In the genomic region with DNA sequence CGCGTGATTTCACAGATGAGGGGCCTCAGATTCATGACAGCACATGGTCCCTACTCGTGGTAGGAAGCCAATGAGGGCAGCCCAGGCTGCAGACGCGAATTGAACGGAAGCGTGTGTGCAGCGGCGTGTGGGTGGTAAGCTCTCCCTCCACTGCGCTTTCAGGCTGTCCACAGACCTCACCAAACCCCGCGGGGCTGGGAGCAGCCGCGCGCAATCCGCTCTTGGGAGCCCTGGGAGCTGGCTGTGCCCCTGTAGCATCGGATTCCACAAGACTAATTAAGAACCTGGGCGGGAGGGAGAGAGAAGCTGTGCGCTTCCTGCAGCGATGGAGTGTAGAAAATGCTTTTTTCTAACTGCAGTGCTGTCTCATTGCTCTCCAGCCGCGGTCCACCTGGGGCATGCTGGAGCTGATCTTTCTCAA, we compare ENCODE assay signal across 2 cellular contexts.
TF ChIP-seq lines count a peak whose summit lies in the region.

No MANE protein-coding gene starts in this region.

TF ChIP-seq in liver, 16 proteins besides CTCF, POLR2A, EP300 and RAD21 (continued from another document):
- TF ChIP-seq HNF4G (IDR thresholded peaks at IDR 0.05) (no peak), FOXA2 (IDR thresholded peaks at IDR 0.05) (no peak)
- TF ChIP-seq, protein P1, sequence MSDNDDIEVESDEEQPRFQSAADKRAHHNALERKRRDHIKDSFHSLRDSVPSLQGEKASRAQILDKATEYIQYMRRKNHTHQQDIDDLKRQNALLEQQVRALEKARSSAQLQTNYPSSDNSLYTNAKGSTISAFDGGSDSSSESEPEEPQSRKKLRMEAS (IDR thresholded peaks at IDR 0.05) = no peak

TF ChIP-seq in HepG2, 621 proteins besides CTCF, POLR2A, EP300 and RAD21 (continued from another document):
- no peak for TF ChIP-seq ZNF598 (CRISPR knock-in tag; IDR thresholded peaks at IDR 0.05; ENCODE audit: borderline replicate concordance)
- no peak for TF ChIP-seq ZNF780A (CRISPR knock-in tag; IDR thresholded peaks at IDR 0.05)
- no peak for TF ChIP-seq ZNF841 (CRISPR knock-in tag; IDR thresholded peaks at IDR 0.05; ENCODE audit: borderline replicate concordance)
- no peak for TF ChIP-seq RORA (CRISPR knock-in tag; IDR thresholded peaks at IDR 0.05)
- no peak for TF ChIP-seq HMGA1 (CRISPR knock-in tag; conservative IDR thresholded peaks at IDR 0.05)
- TF ChIP-seq, protein P2, sequence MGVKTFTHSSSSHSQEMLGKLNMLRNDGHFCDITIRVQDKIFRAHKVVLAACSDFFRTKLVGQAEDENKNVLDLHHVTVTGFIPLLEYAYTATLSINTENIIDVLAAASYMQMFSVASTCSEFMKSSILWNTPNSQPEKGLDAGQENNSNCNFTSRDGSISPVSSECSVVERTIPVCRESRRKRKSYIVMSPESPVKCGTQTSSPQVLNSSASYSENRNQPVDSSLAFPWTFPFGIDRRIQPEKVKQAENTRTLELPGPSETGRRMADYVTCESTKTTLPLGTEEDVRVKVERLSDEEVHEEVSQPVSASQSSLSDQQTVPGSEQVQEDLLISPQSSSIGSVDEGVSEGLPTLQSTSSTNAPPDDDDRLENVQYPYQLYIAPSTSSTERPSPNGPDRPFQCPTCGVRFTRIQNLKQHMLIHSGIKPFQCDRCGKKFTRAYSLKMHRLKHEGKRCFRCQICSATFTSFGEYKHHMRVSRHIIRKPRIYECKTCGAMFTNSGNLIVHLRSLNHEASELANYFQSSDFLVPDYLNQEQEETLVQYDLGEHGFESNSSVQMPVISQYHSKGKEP (CRISPR knock-in tag; IDR thresholded peaks at IDR 0.05) = no peak
- no peak for TF ChIP-seq ZSCAN22 (CRISPR knock-in tag; IDR thresholded peaks at IDR 0.05)
- no peak for TF ChIP-seq ZNF253 (CRISPR knock-in tag; IDR thresholded peaks at IDR 0.05; ENCODE audit: borderline replicate concordance)
- TF ChIP-seq, protein P3, sequence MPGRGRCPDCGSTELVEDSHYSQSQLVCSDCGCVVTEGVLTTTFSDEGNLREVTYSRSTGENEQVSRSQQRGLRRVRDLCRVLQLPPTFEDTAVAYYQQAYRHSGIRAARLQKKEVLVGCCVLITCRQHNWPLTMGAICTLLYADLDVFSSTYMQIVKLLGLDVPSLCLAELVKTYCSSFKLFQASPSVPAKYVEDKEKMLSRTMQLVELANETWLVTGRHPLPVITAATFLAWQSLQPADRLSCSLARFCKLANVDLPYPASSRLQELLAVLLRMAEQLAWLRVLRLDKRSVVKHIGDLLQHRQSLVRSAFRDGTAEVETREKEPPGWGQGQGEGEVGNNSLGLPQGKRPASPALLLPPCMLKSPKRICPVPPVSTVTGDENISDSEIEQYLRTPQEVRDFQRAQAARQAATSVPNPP (CRISPR knock-in tag; IDR thresholded peaks at IDR 0.05) = no peak
- no peak for TF ChIP-seq ZNF878 (CRISPR knock-in tag; IDR thresholded peaks at IDR 0.05)
- TF ChIP-seq JDP2 (CRISPR knock-in tag; IDR thresholded peaks at IDR 0.05; ENCODE audit: borderline replicate concordance) = no peak
- no peak for TF ChIP-seq ZNF12 (CRISPR knock-in tag; IDR thresholded peaks at IDR 0.05)
- TF ChIP-seq, protein P4, sequence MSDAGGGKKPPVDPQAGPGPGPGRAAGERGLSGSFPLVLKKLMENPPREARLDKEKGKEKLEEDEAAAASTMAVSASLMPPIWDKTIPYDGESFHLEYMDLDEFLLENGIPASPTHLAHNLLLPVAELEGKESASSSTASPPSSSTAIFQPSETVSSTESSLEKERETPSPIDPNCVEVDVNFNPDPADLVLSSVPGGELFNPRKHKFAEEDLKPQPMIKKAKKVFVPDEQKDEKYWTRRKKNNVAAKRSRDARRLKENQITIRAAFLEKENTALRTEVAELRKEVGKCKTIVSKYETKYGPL (CRISPR knock-in tag; IDR thresholded peaks at IDR 0.05) = no peak
- TF ChIP-seq ZNF703 (CRISPR knock-in tag; IDR thresholded peaks at IDR 0.05; ENCODE audit: borderline replicate concordance) = no peak
- no peak for TF ChIP-seq KLF12 (CRISPR knock-in tag; IDR thresholded peaks at IDR 0.05; ENCODE audit: borderline replicate concordance)
